In genomic region chr10:14526326-14526725, GRCh38 we compare ENCODE assay signal across 21 cellular contexts.
"Had no signal": no experiment of that assay in that cellular context is flagged by ENCODE, and none has a peak within 500 bp of the region (broad histone marks: within the 10 kb centered on the region; RNA-seq: fewer than 3 reads in every experiment).

No MANE protein-coding gene starts in this region.

- H3K4me3 Mint-ChIP-seq: dendritic cell treated with granulocyte-macrophage colony-stimulating factor and Interleukin-4, amounts not matched to agents 40 ng/mL and 50 ng/mL, for 4 days; naive B cell; stimulated activated naive B cell treated with anti-CD40 and anti-IgM and Interleukin-4, amounts not matched to agents 10 μg/mL and 1 μg/mL and 100 μg/mL, for 72 hours had no signal

- H3K27me3 Mint-ChIP-seq: dendritic cell treated with granulocyte-macrophage colony-stimulating factor and Interleukin-4, amounts not matched to agents 40 ng/mL and 50 ng/mL, for 4 days; naive B cell; progenitor cell of endocrine pancreas; stimulated activated naive B cell treated with anti-CD40 and anti-IgM and Interleukin-4, amounts not matched to agents 10 μg/mL and 1 μg/mL and 100 μg/mL, for 72 hours had no signal

- H3K27me3 ChIP-seq: ascending aorta, breast epithelium, gastroesophageal sphincter, heart right ventricle, SJSA1, upper lobe of left lung had no signal

- H3K9me3 Mint-ChIP-seq: dendritic cell treated with granulocyte-macrophage colony-stimulating factor and Interleukin-4, amounts not matched to agents 40 ng/mL and 50 ng/mL, for 4 days; naive B cell; stimulated activated naive B cell treated with anti-CD40 and anti-IgM and Interleukin-4, amounts not matched to agents 10 μg/mL and 1 μg/mL and 100 μg/mL, for 72 hours had no signal

- H3K27ac ChIP-seq: ascending aorta, breast epithelium, gastroesophageal sphincter, heart right ventricle, SJSA1, skin epidermis, upper lobe of left lung had no signal

- DNase-seq: activated CD4-positive, CD25-positive, alpha-beta regulatory T cell treated with anti-CD3 and anti-CD28 coated beads, Interleukin-2, amount 50 U/mL, for 72 hours; activated CD8-positive, alpha-beta memory T cell treated with anti-CD3 and anti-CD28 coated beads for 24 hours; activated effector memory CD4-positive, alpha-beta T cell treated with anti-CD3 and anti-CD28 coated beads, Interleukin-2, amount 50 U/mL, for 16 hours; heart right ventricle; mammary epithelial cell; naive B cell; nucleus accumbens; right cardiac atrium; stimulated activated CD4-positive, alpha-beta T cell treated with anti-CD3 and anti-CD28 coated beads, Interleukin-15, amount 100 ng/mL, for 24 hours; stimulated activated CD4-positive, alpha-beta T cell treated with anti-CD3 and anti-CD28 coated beads, Interleukin-4, amount 100 ng/mL, for 1 hour; stimulated activated naive B cell treated with anti-CD40 and anti-IgM and Interleukin-4, amounts not matched to agents 10 μg/mL and 1 μg/mL and 100 μg/mL, for 72 hours; T-helper 9 cell; upper lobe of left lung had no signal

- H3K4me3 ChIP-seq: ascending aorta, breast epithelium, gastroesophageal sphincter, heart right ventricle, SJSA1, skin epidermis, upper lobe of left lung had no signal

- H3K4me1 ChIP-seq: ascending aorta, breast epithelium, gastroesophageal sphincter, heart right ventricle, SJSA1, upper lobe of left lung had no signal

- H3K9me3 ChIP-seq: ascending aorta, breast epithelium, gastroesophageal sphincter, heart right ventricle, SJSA1, upper lobe of left lung had no signal

- ATAC-seq: gastroesophageal sphincter; heart right ventricle; left lobe of liver; right cardiac atrium; stimulated activated naive B cell treated with anti-CD40 and anti-IgM and Interleukin-4, amounts not matched to agents 10 μg/mL and 1 μg/mL and 100 μg/mL, for 72 hours had no signal

- H3K27ac Mint-ChIP-seq: dendritic cell treated with granulocyte-macrophage colony-stimulating factor and Interleukin-4, amounts not matched to agents 40 ng/mL and 50 ng/mL, for 4 days; stimulated activated naive B cell treated with anti-CD40 and anti-IgM and Interleukin-4, amounts not matched to agents 10 μg/mL and 1 μg/mL and 100 μg/mL, for 72 hours had no signal
